12 cellular contexts compared by ENCODE assay signal in the genomic region with DNA sequence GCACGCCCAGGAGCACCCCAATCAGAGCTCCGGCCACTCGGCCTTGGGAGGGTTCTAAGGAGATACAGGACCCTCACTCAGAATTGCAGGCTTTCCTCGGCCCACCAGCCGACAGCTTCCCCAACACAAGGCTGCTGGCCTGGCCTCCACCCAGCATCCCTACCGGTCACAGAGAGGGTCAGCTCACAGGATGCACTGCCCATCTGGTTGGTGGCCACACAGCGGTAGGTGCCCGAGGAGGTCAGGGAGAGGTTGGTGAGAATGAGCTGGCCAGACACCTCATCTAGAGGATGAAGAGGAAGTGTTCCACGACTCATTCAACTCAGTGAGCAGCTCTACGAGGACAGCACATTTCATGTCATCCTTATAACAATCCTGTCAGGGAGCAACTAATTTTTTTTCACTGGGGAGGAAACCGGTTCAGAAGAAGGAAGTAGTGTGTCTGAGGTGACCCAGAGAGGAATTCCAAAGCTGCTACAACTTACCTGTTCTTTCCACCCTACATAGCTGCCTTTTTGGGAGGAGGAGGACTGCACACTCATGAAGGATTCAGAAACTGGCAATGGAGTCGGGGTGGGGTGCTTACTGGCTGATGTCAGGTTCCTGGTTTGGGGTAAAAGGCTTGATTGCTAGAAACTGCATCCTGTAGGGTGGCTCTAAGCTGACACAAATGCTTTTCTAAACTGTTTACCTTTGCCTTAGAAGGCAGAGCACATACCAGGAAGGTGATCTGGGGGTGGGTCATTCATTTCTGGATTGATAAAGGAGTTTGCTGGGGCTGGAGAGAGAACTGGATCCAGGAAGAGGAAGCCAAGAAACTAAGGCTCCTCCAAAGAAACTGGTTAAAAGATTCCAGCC. TPM values are rescaled to one million over a fixed set of nuclear protein-coding genes. Genes with fewer than 3 reads are reported as not detected.
A peak's percentile ranks its signal among the peaks of the same experiment; 100 is the strongest.
DNase-seq lines count a peak whose midpoint lies in the region; ATAC-seq, FAIRE-seq and TF ChIP-seq lines count a peak whose summit lies in the region.
"Had no signal": no experiment of that assay in that cellular context is flagged by ENCODE, and none has a peak within 500 bp of the region (broad histone marks: within the 10 kb centered on the region; RNA-seq: fewer than 3 reads in every experiment).

No MANE protein-coding gene starts in this region.

- H3K4me1 Mint-ChIP-seq in activated CD8-positive, alpha-beta memory T cell treated with anti-CD3 and anti-CD28 coated beads, Interleukin-2, amount 10 ng/mL, durations not matched to agents 7 days and 5 days: peaks cover 14% of the 10 kb centered on the region

- TF ChIP-seq CTCF in astrocyte of the spinal cord (IDR thresholded peaks at IDR 0.05; ENCODE audit: low read depth, low read length): no peak

- ATAC-seq in activated CD8-positive, alpha-beta memory T cell treated with anti-CD3 and anti-CD28 coated beads, Interleukin-2, amount 10 ng/mL, durations not matched to agents 7 days and 5 days: no peak
- ATAC-seq: stimulated activated naive CD8-positive, alpha-beta T cell treated with anti-CD3 and anti-CD28 coated beads, Interleukin-15, amount 100 ng/mL, for 72 hours had no signal

- H3K9me3 ChIP-seq in mucosa of rectum (ENCODE audit: control insufficient read depth in 2 of 2, low read length in 2 of 2): no peaks in the 10 kb centered on the region

- no peaks in the 10 kb centered on the region for H3K9me3 Mint-ChIP-seq in activated CD8-positive, alpha-beta memory T cell treated with anti-CD3 and anti-CD28 coated beads, Interleukin-2, amount 10 ng/mL, durations not matched to agents 7 days and 5 days (ENCODE audit: low read depth)
- H3K9me3 Mint-ChIP-seq: stimulated activated naive CD8-positive, alpha-beta T cell treated with anti-CD3 and anti-CD28 coated beads, Interleukin-15, amount 100 ng/mL, for 72 hours had no signal

- FAIRE-seq in H54 (lab: Jason Lieb, UNC): peak; percentile 97

- H3K27ac Mint-ChIP-seq in activated CD8-positive, alpha-beta memory T cell treated with anti-CD3 and anti-CD28 coated beads, Interleukin-2, amount 10 ng/mL, durations not matched to agents 7 days and 5 days: no peak overlapping the region
- H3K27ac Mint-ChIP-seq: stimulated activated naive CD8-positive, alpha-beta T cell treated with anti-CD3 and anti-CD28 coated beads, Interleukin-15, amount 100 ng/mL, for 72 hours had no signal

- no peaks in the 10 kb centered on the region for H3K36me3 ChIP-seq in mucosa of rectum (ENCODE audit: control insufficient read depth in 2 of 2, insufficient read depth in 2 of 2, low read length in 2 of 2)

- TF ChIP-seq POLR2A in H54 (IDR thresholded peaks at IDR 0.05; ENCODE audit: low read depth, low read length): no peak

- no peak overlapping the region for H3K4me3 Mint-ChIP-seq in activated CD8-positive, alpha-beta memory T cell treated with anti-CD3 and anti-CD28 coated beads, Interleukin-2, amount 10 ng/mL, durations not matched to agents 7 days and 5 days
- H3K4me3 Mint-ChIP-seq: stimulated activated naive CD8-positive, alpha-beta T cell treated with anti-CD3 and anti-CD28 coated beads, Interleukin-15, amount 100 ng/mL, for 72 hours had no signal

- H3K36me3 Mint-ChIP-seq in activated CD8-positive, alpha-beta memory T cell treated with anti-CD3 and anti-CD28 coated beads, Interleukin-2, amount 10 ng/mL, durations not matched to agents 7 days and 5 days: no peaks in the 10 kb centered on the region

- CTCF ChIA-PET in activated CD8-positive, alpha-beta memory T cell treated with anti-CD3 and anti-CD28 coated beads, Interleukin-2, amount 10 ng/mL, durations not matched to agents 7 days and 5 days (lab: Charles Lee): interaction anchor here (1.0 to 7.7 kb wide), 11 partner anchors 10 to 89 kb away, joined by 3 to 69 read pairs (median 4); a partner anchor contains a TSS

- H3K27me3 Mint-ChIP-seq in activated CD8-positive, alpha-beta memory T cell treated with anti-CD3 and anti-CD28 coated beads, Interleukin-2, amount 10 ng/mL, durations not matched to agents 7 days and 5 days: peaks cover 17% of the 10 kb centered on the region

- peak overlapping the region; percentile 55 to 93 for H3K27ac ChIP-seq in mucosa of rectum (ENCODE audit: low read depth in 2 of 2, low read length in 2 of 2)

- in situ Hi-C loops in ACHN (cut with HindIII; ENCODE audit: low pct_ligation_motif_present, low pct_unique_long_range_greater_than_20kb, low sequenced_read_pairs) (no loop called here), astrocyte of the spinal cord (cut with HindIII; ENCODE audit: low sequenced_read_pairs) (no loop called here)

- DNase-seq in ACHN (peak; percentile 21), H54 (ENCODE audit: insufficient read length, low spot score) (peak; percentile 78), astrocyte of the spinal cord (ENCODE audit: low read depth, low spot score) (peak; percentile 32), germinal center (ENCODE audit: low spot score) (no peak), NCI-H69 (lab: John Stamatoyannopoulos, UW) (no peak), COLO668 (lab: John Stamatoyannopoulos, UW; ENCODE audit: unreplicated experiment) (no peak)
- no peak for DNase-seq in activated CD8-positive, alpha-beta memory T cell treated with anti-CD3 and anti-CD28 coated beads, Interleukin-2, amount 10 ng/mL, durations not matched to agents 7 days and 5 days
- DNase-seq: activated CD8-positive, alpha-beta memory T cell treated with anti-CD3 and anti-CD28 coated beads for 24 hours; C1 segment of cervical spinal cord; NCI-H2029 treated with DMSO at 0.1 percent for 48 hours; stimulated activated naive CD8-positive, alpha-beta T cell treated with anti-CD3 and anti-CD28 coated beads, Interleukin-15, amount 100 ng/mL, for 72 hours had no signal

- H3K27me3 ChIP-seq in mucosa of rectum (ENCODE audit: control insufficient read depth in 2 of 2, insufficient read depth in 2 of 2, low read length in 2 of 2): peaks cover 0 to 3% of the 10 kb centered on the region in 2 donors

- peaks cover 40 to 48% of the 10 kb centered on the region in 2 donors for H3K4me1 ChIP-seq in mucosa of rectum (ENCODE audit: control insufficient read depth in 2 of 2, insufficient read depth in 2 of 2, low read length in 2 of 2)

- H3K9ac ChIP-seq in mucosa of rectum (ENCODE audit: low read depth in 1 of 2, low read length in 2 of 2): peak overlapping the region in 1 of 2 donors; percentile 36

- H3K4me3 ChIP-seq in astrocyte of the spinal cord (ENCODE audit: low read depth, low read length) (no peak overlapping the region), mucosa of rectum (ENCODE audit: low read length in 2 of 2) (peak overlapping the region in 1 of 2 donors; percentile 7)

RNA-seq across cellular contexts. Expression of a gene that starts 3.3 kb away (rescaled TPM):
- total RNA-seq in activated CD8-positive, alpha-beta memory T cell treated with anti-CD3 and anti-CD28 coated beads, Interleukin-2, amount 10 ng/mL, durations not matched to agents 7 days and 5 days: not detected

RNA-seq across cellular contexts. Expression of a gene that starts 9.0 kb away (rescaled TPM):
- 1 to 10 TPM; 6.6 TPM for total RNA-seq in activated CD8-positive, alpha-beta memory T cell treated with anti-CD3 and anti-CD28 coated beads, Interleukin-2, amount 10 ng/mL, durations not matched to agents 7 days and 5 days

RNA-seq across cellular contexts. Expression of a gene that starts 13.4 kb away (rescaled TPM):
- under 1 TPM; 0.16 to 0.76 TPM for total RNA-seq in activated CD8-positive, alpha-beta memory T cell treated with anti-CD3 and anti-CD28 coated beads, Interleukin-2, amount 10 ng/mL, durations not matched to agents 7 days and 5 days

RNA-seq across cellular contexts. Expression of a gene that starts 51.5 kb away (rescaled TPM):
- total RNA-seq in activated CD8-positive, alpha-beta memory T cell treated with anti-CD3 and anti-CD28 coated beads, Interleukin-2, amount 10 ng/mL, durations not matched to agents 7 days and 5 days: 10 to 100 TPM in 1 of 2 experiments, 1 to 10 TPM in 1; 8.5 to 10.2 TPM

Comparison
In these comparisons a context has a peak if more than half of its experiments do, and no peak if none do; other contexts are left out.
1. DNase-seq: peak in ACHN (single experiment), H54 (single experiment) and astrocyte of the spinal cord (single experiment); none in germinal center (single experiment), NCI-H69 (single experiment), activated CD8-positive, alpha-beta memory T cell treated with anti-CD3 and anti-CD28 coated beads, Interleukin-2, amount 10 ng/mL, durations not matched to agents 7 days and 5 days (single experiment) and COLO668 (single experiment).